Comparison of ENCODE assay signal across 1 cellular context in genomic region chr16:30452689-30453321, GRCh38.
A peak's percentile ranks its signal among the peaks of the same experiment; 100 is the strongest.
TF ChIP-seq lines count a peak whose summit lies in the region.

No MANE protein-coding gene starts in this region.

TF ChIP-seq in SK-N-SH, 30 proteins besides CTCF, POLR2A, EP300 and RAD21:
- TF ChIP-seq GATA2 (CRISPR knock-in tag; IDR thresholded peaks at IDR 0.05): peak; percentile 79
